ENCODE assay signal across 10 cellular contexts in genomic region chr4:158211288-158211687, GRCh38. TPM values are rescaled to one million over a fixed set of nuclear protein-coding genes. Genes with fewer than 3 reads are reported as not detected.
DNase-seq lines count a peak whose midpoint lies in the region; ATAC-seq and TF ChIP-seq lines count a peak whose summit lies in the region.
"Had no signal": no experiment of that assay in that cellular context is flagged by ENCODE, and none has a peak within 500 bp of the region (broad histone marks: within the 10 kb centered on the region; RNA-seq: fewer than 3 reads in every experiment).

No MANE protein-coding gene starts in this region.

- H3K9me3 Mint-ChIP-seq in dendritic cell treated with granulocyte-macrophage colony-stimulating factor and Interleukin-4, amounts not matched to agents 40 ng/mL and 50 ng/mL, for 4 days, result no peaks in the 10 kb centered on the region
- H3K9me3 Mint-ChIP-seq in naive thymus-derived CD4-positive, alpha-beta T cell, result peaks cover 0 to 4% (median 0%) of the 10 kb centered on the region in 11 donors

- H3K56ac ChIP-seq in IMR-90 (ENCODE audit: extremely low read depth, insufficient read depth, low read length), result no peak overlapping the region

- H2BK5ac ChIP-seq in IMR-90 (ENCODE audit: low read depth, low read length, poor library complexity, severe bottlenecking), result no peak overlapping the region

- DNase-seq in AG04450 (ENCODE audit: low read depth, low spot score), result no peak
- no peak for DNase-seq in IMR-90
- no peak for DNase-seq in naive thymus-derived CD4-positive, alpha-beta T cell
- DNase-seq in SJCRH30, result no peak
- no peak for DNase-seq in NCI-H748 treated with DMSO at 0.1 percent for 48 hours (lab: John Stamatoyannopoulos, UW)
- no peak for DNase-seq in AG20443 (ENCODE audit: low spot score)
- DNase-seq: activated naive CD4-positive, alpha-beta T cell had no signal

- no peak overlapping the region for H3K4ac ChIP-seq in IMR-90 (ENCODE audit: low read depth, low read length)

- H3K9ac ChIP-seq in IMR-90 (ENCODE audit: low read depth, low read length), result peak overlapping the region; percentile 41; the same call in 1 of the 2 replicates

- H2AK5ac ChIP-seq in IMR-90 (ENCODE audit: low read depth, low read length), result no peak overlapping the region

- peaks cover 10% of the 10 kb centered on the region for H3K36me3 Mint-ChIP-seq in dendritic cell treated with granulocyte-macrophage colony-stimulating factor and Interleukin-4, amounts not matched to agents 40 ng/mL and 50 ng/mL, for 4 days (ENCODE audit: low read depth)
- no peaks in the 10 kb centered on the region for H3K36me3 Mint-ChIP-seq in naive thymus-derived CD4-positive, alpha-beta T cell

- H3K14ac ChIP-seq in IMR-90 (replicated peaks; ENCODE audit: low read depth, low read length), result peak overlapping the region; percentile 48; the same call in 1 of the 2 replicates

- H3K4me3 Mint-ChIP-seq in dendritic cell treated with granulocyte-macrophage colony-stimulating factor and Interleukin-4, amounts not matched to agents 40 ng/mL and 50 ng/mL, for 4 days, result peak overlapping the region; percentile 34
- H3K4me3 Mint-ChIP-seq in naive thymus-derived CD4-positive, alpha-beta T cell, result peak overlapping the region in 9 of 10 donors; percentile 19 to 80 (median 52)

- H3K27me3 ChIP-seq in AG04450 (ENCODE audit: control insufficient read depth, insufficient read depth, low read length), result no peaks in the 10 kb centered on the region
- H3K27me3 ChIP-seq in IMR-90 (ENCODE audit: control insufficient read depth, insufficient read depth, low read length), result no peaks in the 10 kb centered on the region
- no peaks in the 10 kb centered on the region for H3K27me3 ChIP-seq in naive thymus-derived CD4-positive, alpha-beta T cell (ENCODE audit: control insufficient read depth in 2 of 2, insufficient read depth in 2 of 2, low read length in 2 of 2)
- H3K27me3 ChIP-seq in SJCRH30, result no peaks in the 10 kb centered on the region
- H3K27me3 ChIP-seq: neutrophil had no signal

- H3K27me3 Mint-ChIP-seq in dendritic cell treated with granulocyte-macrophage colony-stimulating factor and Interleukin-4, amounts not matched to agents 40 ng/mL and 50 ng/mL, for 4 days, result no peaks in the 10 kb centered on the region
- H3K27me3 Mint-ChIP-seq in naive thymus-derived CD4-positive, alpha-beta T cell, result peaks cover 11 to 39% (median 32%) of the 10 kb centered on the region in 5 donors

- H3K9me3 ChIP-seq in AG04450 (ENCODE audit: control insufficient read depth, insufficient read depth, low read length) (no peaks in the 10 kb centered on the region), IMR-90 (ENCODE audit: control insufficient read depth, insufficient read depth, low read length) (no peaks in the 10 kb centered on the region), SJCRH30 (replicated peaks) (no peaks in the 10 kb centered on the region)
- no peaks in the 10 kb centered on the region for H3K9me3 ChIP-seq in naive thymus-derived CD4-positive, alpha-beta T cell (ENCODE audit: control insufficient read depth in 2 of 3, low read length in 3 of 3)
- H3K9me3 ChIP-seq: neutrophil had no signal

- no peak overlapping the region for H3K18ac ChIP-seq in IMR-90 (ENCODE audit: low read depth, low read length)

- H3K27ac Mint-ChIP-seq in dendritic cell treated with granulocyte-macrophage colony-stimulating factor and Interleukin-4, amounts not matched to agents 40 ng/mL and 50 ng/mL, for 4 days, result no peak overlapping the region
- H3K27ac Mint-ChIP-seq in naive thymus-derived CD4-positive, alpha-beta T cell, result peak overlapping the region in 1 of 9 donors; percentile 56

- TF ChIP-seq CTCF in AG04450 (IDR thresholded peaks at IDR 0.05; ENCODE audit: low read depth, low read length) (no peak), IMR-90 (conservative IDR thresholded peaks at IDR 0.05; ENCODE audit: low read depth, low read length) (no peak)

- dilution Hi-C loops in IMR-90 (cut with HindIII; ENCODE audit: low sequenced_read_pairs, unreplicated experiment), result no loop called here

- H3K23ac ChIP-seq in IMR-90 (ENCODE audit: low read depth, low read length), result peak overlapping the region; percentile 39; the same call in 1 of the 2 replicates

- H2BK120ac ChIP-seq in IMR-90 (ENCODE audit: low read depth, low read length), result no peak overlapping the region

- CTCF ChIA-PET in AG04450 (lab: Charles Lee), result interaction anchor here (1.0 to 1.6 kb wide), 3 partner anchors 18 to 44 kb away, joined by 3 to 8 read pairs (median 5); no protein-coding TSS in a partner anchor
- CTCF ChIA-PET in IMR-90 (lab: Yijun Ruan, JAX), result interaction anchor here (1.0 kb wide), 1 partner anchor 18 kb away, joined by 4 read pairs; no protein-coding TSS in a partner anchor
- CTCF ChIA-PET in naive thymus-derived CD4-positive, alpha-beta T cell (lab: Charles Lee), result no interaction called here

- H4K91ac ChIP-seq in IMR-90 (ENCODE audit: insufficient read depth, low read depth, low read length), result no peak overlapping the region

- H2AK9ac ChIP-seq in IMR-90 (replicated peaks; ENCODE audit: low read depth, low read length, poor library complexity), result no peak overlapping the region

- H4K5ac ChIP-seq in IMR-90 (ENCODE audit: low read depth, low read length), result no peak overlapping the region

- H3K4me1 ChIP-seq in IMR-90 (ENCODE audit: control insufficient read depth, insufficient read depth, low read length) (peaks cover 3% of the 10 kb centered on the region; the same call in 1 of the 2 replicates), SJCRH30 (no peaks in the 10 kb centered on the region)
- H3K4me1 ChIP-seq in naive thymus-derived CD4-positive, alpha-beta T cell (ENCODE audit: control insufficient read depth in 2 of 2, insufficient read depth in 2 of 2, low read length in 2 of 2), result no peaks in the 10 kb centered on the region

- H2BK20ac ChIP-seq in IMR-90 (ENCODE audit: low read depth, low read length), result no peak overlapping the region

- in situ Hi-C loops in IMR-90 (cut with MboI; ENCODE audit: low sequenced_read_pairs), result no loop called here

- no peaks in the 10 kb centered on the region for H3K79me1 ChIP-seq in IMR-90 (ENCODE audit: low read depth in 1 of 2, low read length in 2 of 2)

- BruUV-seq in IMR-90 (replicated peaks; lab: Mats Ljungman, UMichigan), result no TSS peak

- ATAC-seq in IMR-90 (ENCODE audit: low read depth) (no peak), GM18873 (IDR thresholded peaks at IDR 0.05; ENCODE audit: low FRiP score, unreplicated experiment) (no peak)
- no peak for ATAC-seq in naive thymus-derived CD4-positive, alpha-beta T cell

- POLR2A ChIA-PET in AG04450 (lab: Yijun Ruan, JAX), result no interaction called here
- POLR2A ChIA-PET in IMR-90 (lab: Charles Lee; ENCODE audit: unreplicated experiment), result no interaction called here
- POLR2A ChIA-PET in naive thymus-derived CD4-positive, alpha-beta T cell (lab: Charles Lee), result no interaction called here

- H3K27ac ChIP-seq in AG04450 (ENCODE audit: low read depth, low read length), result no peak overlapping the region
- H3K27ac ChIP-seq in IMR-90 (ENCODE audit: insufficient read depth, low read length), result no peak overlapping the region
- H3K27ac ChIP-seq in naive thymus-derived CD4-positive, alpha-beta T cell (ENCODE audit: low read depth, low read length), result no peak overlapping the region
- no peak overlapping the region for H3K27ac ChIP-seq in SJCRH30

- H2BK15ac ChIP-seq in IMR-90 (ENCODE audit: low read depth, low read length), result no peak overlapping the region

- H4K20me1 ChIP-seq in IMR-90 (ENCODE audit: insufficient read depth, low read length), result no peaks in the 10 kb centered on the region

- no peaks in the 10 kb centered on the region for H3K36me3 ChIP-seq in IMR-90 (ENCODE audit: control insufficient read depth, insufficient read depth, low read length)
- no peaks in the 10 kb centered on the region for H3K36me3 ChIP-seq in naive thymus-derived CD4-positive, alpha-beta T cell (ENCODE audit: control insufficient read depth in 2 of 3, insufficient read depth in 3 of 3, low read length in 3 of 3)
- H3K36me3 ChIP-seq in SJCRH30, result no peaks in the 10 kb centered on the region
- H3K36me3 ChIP-seq: neutrophil had no signal

- peaks cover 57% of the 10 kb centered on the region for H3K4me1 Mint-ChIP-seq in dendritic cell treated with granulocyte-macrophage colony-stimulating factor and Interleukin-4, amounts not matched to agents 40 ng/mL and 50 ng/mL, for 4 days (ENCODE audit: low read depth)
- peaks cover 9 to 22% (median 19%) of the 10 kb centered on the region in 7 donors for H3K4me1 Mint-ChIP-seq in naive thymus-derived CD4-positive, alpha-beta T cell

- intact Hi-C loops in IMR-90 (cut with micrococcal nuclease), result no loop called here
- intact Hi-C loops in dendritic cell treated with granulocyte-macrophage colony-stimulating factor and Interleukin-4, amounts not matched to agents 40 ng/mL and 50 ng/mL, for 4 days (cut with micrococcal nuclease), result loop anchor here (5.0 kb wide), 1 partner anchor 41 kb away; no protein-coding TSS in a partner anchor
- intact Hi-C loops in naive thymus-derived CD4-positive, alpha-beta T cell (cut with micrococcal nuclease), result no loop called here

- peaks cover 2% of the 10 kb centered on the region; the same call in 1 of the 2 replicates for H3K9me1 ChIP-seq in IMR-90 (ENCODE audit: insufficient read depth, low read length)

- H2AFZ ChIP-seq in IMR-90 (replicated peaks; ENCODE audit: low read length, poor library complexity), result peak overlapping the region; percentile 34

- TF ChIP-seq RAD21 in IMR-90 (IDR thresholded peaks at IDR 0.05; ENCODE audit: low read length), result no peak

- no peak for TF ChIP-seq POLR2A in IMR-90 (IDR thresholded peaks at IDR 0.05; ENCODE audit: low read depth, low read length)

- H3K4me3 ChIP-seq in AG04450 (ENCODE audit: low read depth, low read length) (peak overlapping the region; percentile 58; the same call in 1 of the 2 replicates), IMR-90 (ENCODE audit: insufficient read depth, low read depth, low read length) (no peak overlapping the region), SJCRH30 (no peak overlapping the region; the same call in 1 of the 2 replicates)
- no peak overlapping the region for H3K4me3 ChIP-seq in naive thymus-derived CD4-positive, alpha-beta T cell (ENCODE audit: low read length)

- H4K8ac ChIP-seq in IMR-90 (ENCODE audit: low read depth in 2 of 2, low read length in 2 of 2), result peak overlapping the region; percentile 52 to 94; a peak in 3 of 4 replicates

- peak overlapping the region; percentile 82 for H3K4me2 ChIP-seq in IMR-90 (ENCODE audit: low read depth, low read length)

RNA-seq across cellular contexts. Expression of gene TMEM144, which starts 1.0 kb away (rescaled TPM):
- polyA plus RNA-seq in AG04450 (2011; rRNA removed) (0.82 and 1.5 TPM in 2 replicates), IMR-90 (2012; rRNA removed) (0.39 and 0.58 TPM in 2 replicates)
- polyA minus RNA-seq in AG04450 (2011; rRNA and poly(A)+ RNA removed), result 1.0 and 2.3 TPM in 2 replicates
- 1.9 and 2.2 TPM in 2 replicates for total RNA-seq in IMR-90 (2012; rRNA removed)
- 0.09 and 0.39 TPM in 2 replicates for polyA plus RNA-seq in IMR-90 (2012; cell fraction: cytosol; rRNA removed)
- polyA plus RNA-seq in IMR-90 (2012; cell fraction: nucleus; rRNA removed; ENCODE audit: low replicate concordance), result 0.04 and 0.68 TPM in 2 replicates
- total RNA-seq in naive thymus-derived CD4-positive, alpha-beta T cell, result 1 to 10 TPM in 1 of 5 experiments, under 1 TPM in 3, not detected in 1; 0.34 to 3.4 (median 0.45) TPM
- polyA plus RNA-seq in naive thymus-derived CD4-positive, alpha-beta T cell, result not detected
- 0.20 and 0.22 TPM in 2 replicates for total RNA-seq in SJCRH30 (2014; rRNA removed; shearing (Covaris generic))

RNA-seq across cellular contexts. Expression of gene GASK1B, which starts 38.5 kb away (rescaled TPM):
- polyA plus RNA-seq in AG04450 (2011; rRNA removed) (32.9 and 41.7 TPM in 2 replicates), IMR-90 (2012; rRNA removed) (4.5 and 5.4 TPM in 2 replicates)
- 29.4 and 32.8 TPM in 2 replicates for polyA minus RNA-seq in AG04450 (2011; rRNA and poly(A)+ RNA removed)
- 4.1 and 6.7 TPM in 2 replicates for total RNA-seq in IMR-90 (2012; rRNA removed)
- 1.9 and 4.6 TPM in 2 replicates for polyA plus RNA-seq in IMR-90 (2012; cell fraction: cytosol; rRNA removed)
- polyA plus RNA-seq in IMR-90 (2012; cell fraction: nucleus; rRNA removed; ENCODE audit: low replicate concordance), result 2.3 and 5.6 TPM in 2 replicates
- total RNA-seq in naive thymus-derived CD4-positive, alpha-beta T cell, result 10 to 100 TPM in 1 of 5 experiments, 1 to 10 TPM in 2, under 1 TPM in 1, not detected in 1; 1.00 to 28.2 (median 1.8) TPM
- polyA plus RNA-seq in naive thymus-derived CD4-positive, alpha-beta T cell, result under 1 TPM; 0.06 to 0.14 TPM
- total RNA-seq in SJCRH30 (2014; rRNA removed; shearing (Covaris generic)), result 5.5 and 6.5 TPM in 2 replicates
